In the genomic region with DNA sequence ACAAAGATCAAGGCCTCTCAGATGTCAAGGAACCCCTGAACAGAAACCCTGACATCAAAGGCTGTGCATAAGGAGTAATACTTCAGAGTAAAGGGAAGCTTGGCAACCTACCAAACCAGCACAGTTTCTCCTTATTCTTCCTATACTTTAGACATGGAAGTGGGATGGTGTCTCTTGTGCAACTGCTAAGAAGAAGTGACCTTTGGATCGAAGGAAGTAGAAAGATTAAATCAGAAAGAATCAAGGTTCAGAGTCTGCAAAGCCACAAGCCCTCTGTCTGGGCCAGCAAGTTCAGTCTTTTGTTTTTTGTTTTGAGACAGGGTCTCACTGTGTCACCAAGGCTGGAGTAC, we compare ENCODE assay signal across 1 cellular context.
TF ChIP-seq lines count a peak whose summit lies in the region.

No MANE protein-coding gene starts in this region.

TF ChIP-seq in HepG2, 621 proteins besides CTCF, POLR2A, EP300 and RAD21 (continued from another document):
- TF ChIP-seq, protein P1, sequence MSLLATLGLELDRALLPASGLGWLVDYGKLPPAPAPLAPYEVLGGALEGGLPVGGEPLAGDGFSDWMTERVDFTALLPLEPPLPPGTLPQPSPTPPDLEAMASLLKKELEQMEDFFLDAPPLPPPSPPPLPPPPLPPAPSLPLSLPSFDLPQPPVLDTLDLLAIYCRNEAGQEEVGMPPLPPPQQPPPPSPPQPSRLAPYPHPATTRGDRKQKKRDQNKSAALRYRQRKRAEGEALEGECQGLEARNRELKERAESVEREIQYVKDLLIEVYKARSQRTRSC (CRISPR knock-in tag; IDR thresholded peaks at IDR 0.05; ENCODE audit: low read depth) = no peak
- TF ChIP-seq ATF1 (CRISPR knock-in tag; IDR thresholded peaks at IDR 0.05) (no peak), ATF7-NPFF (CRISPR knock-in tag; IDR thresholded peaks at IDR 0.05; ENCODE audit: low read depth) (no peak), ASH2L (IDR thresholded peaks at IDR 0.05; ENCODE audit: insufficient read length, low read depth, low read length) (no peak), THAP11 (CRISPR knock-in tag; IDR thresholded peaks at IDR 0.05) (no peak), ZNF773 (CRISPR knock-in tag; IDR thresholded peaks at IDR 0.05; ENCODE audit: borderline replicate concordance) (no peak), U2AF2 (IDR thresholded peaks at IDR 0.05; ENCODE audit: low read depth, low read length) (no peak), ZSCAN29 (CRISPR knock-in tag; conservative IDR thresholded peaks at IDR 0.05) (no peak), ZNF572 (CRISPR knock-in tag; IDR thresholded peaks at IDR 0.05) (no peak), RBM39 (IDR thresholded peaks at IDR 0.05; ENCODE audit: low read depth, low read length, poor library complexity, severe bottlenecking) (no peak), ZNF367 (CRISPR knock-in tag; IDR thresholded peaks at IDR 0.05; ENCODE audit: borderline replicate concordance) (no peak), MTF1 (CRISPR knock-in tag; IDR thresholded peaks at IDR 0.05) (no peak), ZC3H13 (CRISPR knock-in tag; IDR thresholded peaks at IDR 0.05) (no peak), ZNF383 (CRISPR knock-in tag; IDR thresholded peaks at IDR 0.05; ENCODE audit: borderline replicate concordance) (no peak), GTF2F1 (IDR thresholded peaks at IDR 0.05; ENCODE audit: low read length) (no peak), GPN1 (CRISPR knock-in tag; IDR thresholded peaks at IDR 0.05; ENCODE audit: borderline replicate concordance) (no peak)
- TF ChIP-seq, protein P2, sequence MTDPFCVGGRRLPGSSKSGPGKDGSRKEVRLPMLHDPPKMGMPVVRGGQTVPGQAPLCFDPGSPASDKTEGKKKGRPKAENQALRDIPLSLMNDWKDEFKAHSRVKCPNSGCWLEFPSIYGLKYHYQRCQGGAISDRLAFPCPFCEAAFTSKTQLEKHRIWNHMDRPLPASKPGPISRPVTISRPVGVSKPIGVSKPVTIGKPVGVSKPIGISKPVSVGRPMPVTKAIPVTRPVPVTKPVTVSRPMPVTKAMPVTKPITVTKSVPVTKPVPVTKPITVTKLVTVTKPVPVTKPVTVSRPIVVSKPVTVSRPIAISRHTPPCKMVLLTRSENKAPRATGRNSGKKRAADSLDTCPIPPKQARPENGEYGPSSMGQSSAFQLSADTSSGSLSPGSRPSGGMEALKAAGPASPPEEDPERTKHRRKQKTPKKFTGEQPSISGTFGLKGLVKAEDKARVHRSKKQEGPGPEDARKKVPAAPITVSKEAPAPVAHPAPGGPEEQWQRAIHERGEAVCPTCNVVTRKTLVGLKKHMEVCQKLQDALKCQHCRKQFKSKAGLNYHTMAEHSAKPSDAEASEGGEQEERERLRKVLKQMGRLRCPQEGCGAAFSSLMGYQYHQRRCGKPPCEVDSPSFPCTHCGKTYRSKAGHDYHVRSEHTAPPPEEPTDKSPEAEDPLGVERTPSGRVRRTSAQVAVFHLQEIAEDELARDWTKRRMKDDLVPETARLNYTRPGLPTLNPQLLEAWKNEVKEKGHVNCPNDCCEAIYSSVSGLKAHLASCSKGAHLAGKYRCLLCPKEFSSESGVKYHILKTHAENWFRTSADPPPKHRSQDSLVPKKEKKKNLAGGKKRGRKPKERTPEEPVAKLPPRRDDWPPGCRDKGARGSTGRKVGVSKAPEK (CRISPR knock-in tag; IDR thresholded peaks at IDR 0.05; ENCODE audit: borderline replicate concordance) = no peak
- TF ChIP-seq, protein P3, sequence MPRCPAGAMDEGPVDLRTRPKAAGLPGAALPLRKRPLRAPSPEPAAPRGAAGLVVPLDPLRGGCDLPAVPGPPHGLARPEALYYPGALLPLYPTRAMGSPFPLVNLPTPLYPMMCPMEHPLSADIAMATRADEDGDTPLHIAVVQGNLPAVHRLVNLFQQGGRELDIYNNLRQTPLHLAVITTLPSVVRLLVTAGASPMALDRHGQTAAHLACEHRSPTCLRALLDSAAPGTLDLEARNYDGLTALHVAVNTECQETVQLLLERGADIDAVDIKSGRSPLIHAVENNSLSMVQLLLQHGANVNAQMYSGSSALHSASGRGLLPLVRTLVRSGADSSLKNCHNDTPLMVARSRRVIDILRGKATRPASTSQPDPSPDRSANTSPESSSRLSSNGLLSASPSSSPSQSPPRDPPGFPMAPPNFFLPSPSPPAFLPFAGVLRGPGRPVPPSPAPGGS (CRISPR knock-in tag; IDR thresholded peaks at IDR 0.05) = no peak
- TF ChIP-seq, protein P4, sequence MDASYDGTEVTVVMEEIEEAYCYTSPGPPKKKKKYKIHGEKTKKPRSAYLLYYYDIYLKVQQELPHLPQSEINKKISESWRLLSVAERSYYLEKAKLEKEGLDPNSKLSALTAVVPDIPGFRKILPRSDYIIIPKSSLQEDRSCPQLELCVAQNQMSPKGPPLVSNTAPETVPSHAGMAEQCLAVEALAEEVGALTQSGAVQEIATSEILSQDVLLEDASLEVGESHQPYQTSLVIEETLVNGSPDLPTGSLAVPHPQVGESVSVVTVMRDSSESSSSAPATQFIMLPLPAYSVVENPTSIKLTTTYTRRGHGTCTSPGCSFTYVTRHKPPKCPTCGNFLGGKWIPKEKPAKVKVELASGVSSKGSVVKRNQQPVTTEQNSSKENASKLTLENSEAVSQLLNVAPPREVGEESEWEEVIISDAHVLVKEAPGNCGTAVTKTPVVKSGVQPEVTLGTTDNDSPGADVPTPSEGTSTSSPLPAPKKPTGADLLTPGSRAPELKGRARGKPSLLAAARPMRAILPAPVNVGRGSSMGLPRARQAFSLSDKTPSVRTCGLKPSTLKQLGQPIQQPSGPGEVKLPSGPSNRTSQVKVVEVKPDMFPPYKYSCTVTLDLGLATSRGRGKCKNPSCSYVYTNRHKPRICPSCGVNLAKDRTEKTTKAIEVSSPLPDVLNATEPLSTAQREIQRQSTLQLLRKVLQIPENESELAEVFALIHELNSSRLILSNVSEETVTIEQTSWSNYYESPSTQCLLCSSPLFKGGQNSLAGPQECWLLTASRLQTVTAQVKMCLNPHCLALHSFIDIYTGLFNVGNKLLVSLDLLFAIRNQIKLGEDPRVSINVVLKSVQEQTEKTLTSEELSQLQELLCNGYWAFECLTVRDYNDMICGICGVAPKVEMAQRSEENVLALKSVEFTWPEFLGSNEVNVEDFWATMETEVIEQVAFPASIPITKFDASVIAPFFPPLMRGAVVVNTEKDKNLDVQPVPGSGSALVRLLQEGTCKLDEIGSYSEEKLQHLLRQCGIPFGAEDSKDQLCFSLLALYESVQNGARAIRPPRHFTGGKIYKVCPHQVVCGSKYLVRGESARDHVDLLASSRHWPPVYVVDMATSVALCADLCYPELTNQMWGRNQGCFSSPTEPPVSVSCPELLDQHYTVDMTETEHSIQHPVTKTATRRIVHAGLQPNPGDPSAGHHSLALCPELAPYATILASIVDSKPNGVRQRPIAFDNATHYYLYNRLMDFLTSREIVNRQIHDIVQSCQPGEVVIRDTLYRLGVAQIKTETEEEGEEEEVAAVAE (CRISPR knock-in tag; IDR thresholded peaks at IDR 0.05; ENCODE audit: borderline replicate concordance) = no peak
